In the genomic region with DNA sequence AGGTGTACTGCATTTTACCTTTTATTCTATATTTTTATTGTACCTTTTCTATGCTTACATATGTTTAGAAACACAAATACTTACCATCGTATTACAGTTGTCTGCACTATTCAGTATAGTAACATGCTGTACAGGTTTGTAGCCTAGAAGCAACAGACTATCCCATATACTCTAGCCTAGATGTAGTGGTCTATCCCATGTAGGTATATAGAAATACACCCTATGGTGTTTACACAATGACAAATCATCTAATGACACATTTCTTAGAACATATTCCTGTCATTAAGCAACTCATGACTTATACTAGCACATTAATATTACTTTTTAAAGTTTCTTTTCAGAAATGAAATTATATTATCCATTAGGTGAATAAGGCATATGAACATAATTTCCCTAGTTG, we compare ENCODE assay signal across 20 cellular contexts.
"Had no signal": no experiment of that assay in that cellular context is flagged by ENCODE, and none has a peak within 500 bp of the region (broad histone marks: within the 10 kb centered on the region; RNA-seq: fewer than 3 reads in every experiment).

No MANE protein-coding gene starts in this region.

- H3K36me3 ChIP-seq: colonic mucosa, esophagus muscularis mucosa, gastroesophageal sphincter, heart right ventricle, left lung, lower lobe of right lung had no signal

- ATAC-seq: effector memory CD8-positive, alpha-beta T cell; foreskin keratinocyte; gastroesophageal sphincter; heart right ventricle; left cardiac atrium; left lung; left ventricle myocardium superior; lower lobe of right lung; mucosa of descending colon had no signal

- H3K9me3 ChIP-seq: colonic mucosa, esophagus muscularis mucosa, gastroesophageal sphincter, heart right ventricle, left lung, lower lobe of right lung, mucosa of descending colon had no signal

- DNase-seq: colonic mucosa; cortex of kidney; effector CD8-positive, alpha-beta T cell; effector memory CD8-positive, alpha-beta T cell; endodermal cell; foreskin keratinocyte; head of caudate nucleus; heart right ventricle; hippocampal formation; left cardiac atrium; left lung; left ventricle myocardium superior; lower lobe of right lung; mesenchymal stem cell; mucosa of descending colon; naive B cell had no signal

- H3K4me1 ChIP-seq: colonic mucosa, heart right ventricle had no signal

- H3K27me3 ChIP-seq: colonic mucosa, esophagus muscularis mucosa, foreskin keratinocyte, gastroesophageal sphincter, heart right ventricle, left lung had no signal

- H3K4me3 ChIP-seq: colonic mucosa, esophagus muscularis mucosa, gastroesophageal sphincter, heart right ventricle, left lung, lower lobe of right lung, mucosa of descending colon had no signal

- FAIRE-seq: frontal cortex, keratinocyte had no signal

- H3K27ac ChIP-seq: colonic mucosa, esophagus muscularis mucosa, foreskin keratinocyte, gastroesophageal sphincter, heart right ventricle, left lung, lower lobe of right lung had no signal
